In genomic region chr6:136225496-136225895, GRCh38 we compare ENCODE assay signal across 12 cellular contexts. TPM values are rescaled to one million over a fixed set of nuclear protein-coding genes. Genes with fewer than 3 reads are reported as not detected.
A peak's percentile ranks its signal among the peaks of the same experiment; 100 is the strongest.
DNase-seq lines count a peak whose midpoint lies in the region; ATAC-seq and TF ChIP-seq lines count a peak whose summit lies in the region.
"Had no signal": no experiment of that assay in that cellular context is flagged by ENCODE, and none has a peak within 500 bp of the region (broad histone marks: within the 10 kb centered on the region; RNA-seq: fewer than 3 reads in every experiment).

No MANE protein-coding gene starts in this region.

- POLR2A ChIA-PET in activated CD4-positive, alpha-beta memory T cell treated with anti-CD3 and anti-CD28 coated beads for 36 hours (lab: Charles Lee) = no interaction called here
- POLR2A ChIA-PET in activated CD4-positive, alpha-beta memory T cell treated with anti-CD3 and anti-CD28 coated beads, Interleukin-2, amount 10 ng/mL, durations not matched to agents 7 days and 5 days (lab: Charles Lee) = interaction anchor here (1.7 kb wide), 1 partner anchor 25 kb away, joined by 11 read pairs; the partner anchor contains the start of gene MTFR2
- POLR2A ChIA-PET in PC-9 (lab: Charles Lee; ENCODE audit: unreplicated experiment) = no interaction called here

- no peak overlapping the region for H3K27ac Mint-ChIP-seq in activated CD4-positive, alpha-beta memory T cell treated with anti-CD3 and anti-CD28 coated beads for 36 hours
- H3K27ac Mint-ChIP-seq in activated CD4-positive, alpha-beta memory T cell treated with anti-CD3 and anti-CD28 coated beads, Interleukin-2, amount 10 ng/mL, durations not matched to agents 7 days and 5 days = no peak overlapping the region
- H3K27ac Mint-ChIP-seq: stimulated activated naive CD8-positive, alpha-beta T cell treated with anti-CD3 and anti-CD28 coated beads, Interleukin-15, amount 100 ng/mL, for 72 hours had no signal

- intact Hi-C loops in activated CD4-positive, alpha-beta memory T cell treated with anti-CD3 and anti-CD28 coated beads for 36 hours (cut with micrococcal nuclease) = loop anchor here (5.0 kb wide), 1 partner anchor 318 kb away; no protein-coding TSS in a partner anchor
- intact Hi-C loops in PC-9 (cut with micrococcal nuclease; ENCODE audit: unreplicated experiment) = no loop called here

- no peak overlapping the region for H3K4me3 Mint-ChIP-seq in activated CD4-positive, alpha-beta memory T cell treated with anti-CD3 and anti-CD28 coated beads for 36 hours
- no peak overlapping the region for H3K4me3 Mint-ChIP-seq in activated CD4-positive, alpha-beta memory T cell treated with anti-CD3 and anti-CD28 coated beads, Interleukin-2, amount 10 ng/mL, durations not matched to agents 7 days and 5 days
- H3K4me3 Mint-ChIP-seq: stimulated activated naive CD8-positive, alpha-beta T cell treated with anti-CD3 and anti-CD28 coated beads, Interleukin-15, amount 100 ng/mL, for 72 hours had no signal

- peaks cover 6% of the 10 kb centered on the region for H3K9me3 Mint-ChIP-seq in activated CD4-positive, alpha-beta memory T cell treated with anti-CD3 and anti-CD28 coated beads for 36 hours
- peaks cover 7% of the 10 kb centered on the region for H3K9me3 Mint-ChIP-seq in activated CD4-positive, alpha-beta memory T cell treated with anti-CD3 and anti-CD28 coated beads, Interleukin-2, amount 10 ng/mL, durations not matched to agents 7 days and 5 days

- H3K27me3 Mint-ChIP-seq in activated CD4-positive, alpha-beta memory T cell treated with anti-CD3 and anti-CD28 coated beads for 36 hours = no peaks in the 10 kb centered on the region
- peaks cover 1% of the 10 kb centered on the region for H3K27me3 Mint-ChIP-seq in activated CD4-positive, alpha-beta memory T cell treated with anti-CD3 and anti-CD28 coated beads, Interleukin-2, amount 10 ng/mL, durations not matched to agents 7 days and 5 days
- H3K27me3 Mint-ChIP-seq: stimulated activated naive CD8-positive, alpha-beta T cell treated with anti-CD3 and anti-CD28 coated beads, Interleukin-15, amount 100 ng/mL, for 72 hours had no signal

- H3K27me3 ChIP-seq in PC-9 (ENCODE audit: insufficient read depth, low read depth) = no peaks in the 10 kb centered on the region
- H3K27me3 ChIP-seq: BE2C had no signal

- H4K20me1 ChIP-seq in PC-9 (ENCODE audit: insufficient read depth) = no peaks in the 10 kb centered on the region

- no peaks in the 10 kb centered on the region for H3F3A ChIP-seq in PC-9 (ENCODE audit: insufficient read depth, low read depth)

- H3K36me3 Mint-ChIP-seq in activated CD4-positive, alpha-beta memory T cell treated with anti-CD3 and anti-CD28 coated beads for 36 hours = peaks cover 3% of the 10 kb centered on the region
- peaks cover 9% of the 10 kb centered on the region for H3K36me3 Mint-ChIP-seq in activated CD4-positive, alpha-beta memory T cell treated with anti-CD3 and anti-CD28 coated beads, Interleukin-2, amount 10 ng/mL, durations not matched to agents 7 days and 5 days (ENCODE audit: low read depth)
- H3K36me3 Mint-ChIP-seq: naive thymus-derived CD8-positive, alpha-beta T cell had no signal

- peaks cover 4% of the 10 kb centered on the region for H3K4me1 Mint-ChIP-seq in activated CD4-positive, alpha-beta memory T cell treated with anti-CD3 and anti-CD28 coated beads for 36 hours (ENCODE audit: low read depth)
- peaks cover 8% of the 10 kb centered on the region for H3K4me1 Mint-ChIP-seq in activated CD4-positive, alpha-beta memory T cell treated with anti-CD3 and anti-CD28 coated beads, Interleukin-2, amount 10 ng/mL, durations not matched to agents 7 days and 5 days

- peak; percentile 29 for DNase-seq in activated CD4-positive, alpha-beta memory T cell treated with anti-CD3 and anti-CD28 coated beads for 36 hours
- DNase-seq in activated CD4-positive, alpha-beta memory T cell treated with anti-CD3 and anti-CD28 coated beads, Interleukin-2, amount 10 ng/mL, durations not matched to agents 7 days and 5 days = no peak
- DNase-seq in PC-9 (no peak), choroid plexus epithelial cell (ENCODE audit: low read depth) (peak; percentile 52), NCI-H1436 treated with DMSO at 0.1 percent for 48 hours (lab: John Stamatoyannopoulos, UW) (no peak), NCI-H774 (lab: John Stamatoyannopoulos, UW) (no peak)
- DNase-seq in stimulated activated CD4-positive, alpha-beta T cell treated with anti-CD3 and anti-CD28 coated beads, Interleukin-4, amount 100 ng/mL, for 4 hours = peak; percentile 16 to 33

- peak overlapping the region; percentile 49; the same call in 1 of the 2 replicates for H3K4me3 ChIP-seq in PC-9
- H3K4me3 ChIP-seq in choroid plexus epithelial cell (ENCODE audit: low read depth, low read length) = no peak overlapping the region
- H3K4me3 ChIP-seq: HAP-1 had no signal

- peaks cover 6% of the 10 kb centered on the region for H3K4me1 ChIP-seq in PC-9 (replicated peaks; ENCODE audit: insufficient read depth)
- H3K4me1 ChIP-seq: BE2C had no signal

- peak overlapping the region; percentile 80 for H2AFZ ChIP-seq in PC-9

- peak overlapping the region; percentile 73 for H3K4me2 ChIP-seq in PC-9

- H3K9me3 ChIP-seq in PC-9 (ENCODE audit: insufficient read depth, low read depth) = peaks cover 5% of the 10 kb centered on the region; the same call in 1 of the 2 replicates
- H3K9me3 ChIP-seq: BE2C, HAP-1 had no signal

- CTCF ChIA-PET in activated CD4-positive, alpha-beta memory T cell treated with anti-CD3 and anti-CD28 coated beads for 36 hours (lab: Charles Lee) = interaction anchor here (0.6 to 2.5 kb wide), 29 partner anchors 9 to 779 kb away, joined by 3 to 40 read pairs (median 5); partner anchors contain the start of gene BCLAF1
- CTCF ChIA-PET in activated CD4-positive, alpha-beta memory T cell treated with anti-CD3 and anti-CD28 coated beads, Interleukin-2, amount 10 ng/mL, durations not matched to agents 7 days and 5 days (lab: Charles Lee) = interaction anchor here (0.7 to 2.5 kb wide), 21 partner anchors 8 to 775 kb away, joined by 3 to 43 read pairs (median 6); partner anchors contain the start of genes BCLAF1 and MTFR2
- CTCF ChIA-PET in PC-9 (lab: Charles Lee) = interaction anchor here (1.7 kb wide), 1 partner anchor 690 kb away, joined by 7 read pairs; no protein-coding TSS in a partner anchor

- no peaks in the 10 kb centered on the region for H3K36me3 ChIP-seq in PC-9 (ENCODE audit: low read depth)
- H3K36me3 ChIP-seq: BE2C, HAP-1 had no signal

- no peaks in the 10 kb centered on the region for H3K79me2 ChIP-seq in PC-9 (ENCODE audit: low read depth)

- BruUV-seq in PC-9 (replicated peaks; lab: Mats Ljungman, UMichigan) = no TSS peak

- no peaks in the 10 kb centered on the region for H3K9me2 ChIP-seq in PC-9 (ENCODE audit: insufficient read depth)

- no peak for TF ChIP-seq CTCF in PC-9 (conservative IDR thresholded peaks at IDR 0.05)
- TF ChIP-seq CTCF in choroid plexus epithelial cell (conservative IDR thresholded peaks at IDR 0.05; ENCODE audit: low read depth, low read length) = no peak

- no peak for ATAC-seq in GM21723 (IDR thresholded peaks at IDR 0.05; ENCODE audit: unreplicated experiment)

- peak overlapping the region; percentile 69 for H3K27ac ChIP-seq in PC-9

RNA-seq across cellular contexts. Expression of gene MTFR2, which starts 24.6 kb away (rescaled TPM):
- 10 to 100 TPM; 24.2 to 25.2 TPM for total RNA-seq in activated CD4-positive, alpha-beta memory T cell treated with anti-CD3 and anti-CD28 coated beads for 36 hours
- 10 to 100 TPM; 20.4 to 21.4 TPM for total RNA-seq in activated CD4-positive, alpha-beta memory T cell treated with anti-CD3 and anti-CD28 coated beads, Interleukin-2, amount 10 ng/mL, durations not matched to agents 7 days and 5 days
- 10.5 and 12.6 TPM in 2 replicates for total RNA-seq in PC-9 (2021)

Comparison
In these comparisons a context has a peak if more than half of its experiments do, and no peak if none do; other contexts are left out.
1. DNase-seq: peak in activated CD4-positive, alpha-beta memory T cell treated with anti-CD3 and anti-CD28 coated beads for 36 hours (single experiment), choroid plexus epithelial cell (single experiment) and stimulated activated CD4-positive, alpha-beta T cell treated with anti-CD3 and anti-CD28 coated beads, Interleukin-4, amount 100 ng/mL, for 4 hours (2 of 2); none in activated CD4-positive, alpha-beta memory T cell treated with anti-CD3 and anti-CD28 coated beads, Interleukin-2, amount 10 ng/mL, durations not matched to agents 7 days and 5 days (single experiment), PC-9 (0 of 2), NCI-H1436 treated with DMSO at 0.1 percent for 48 hours (single experiment) and NCI-H774 (single experiment).